ENCODE assay signal across 1 cellular context in genomic region chr16:85656351-85657266, GRCh38.
TF ChIP-seq lines count a peak whose summit lies in the region.

No MANE protein-coding gene starts in this region.

TF ChIP-seq in H1, 55 proteins besides CTCF, POLR2A, EP300 and RAD21:
- TF ChIP-seq ATF2 (IDR thresholded peaks at IDR 0.05; ENCODE audit: low read length) (no peak), KDM4A (IDR thresholded peaks at IDR 0.05; ENCODE audit: low read depth, low read length, severe bottlenecking) (no peak), POU5F1 (IDR thresholded peaks at IDR 0.05; ENCODE audit: low read depth, low read length) (no peak), GTF2F1 (IDR thresholded peaks at IDR 0.05; ENCODE audit: borderline replicate concordance, low read depth, low read length) (no peak), SRF (IDR thresholded peaks at IDR 0.05; ENCODE audit: low read depth, low read length) (no peak), NRF1 (IDR thresholded peaks at IDR 0.05; ENCODE audit: low read depth, low read length) (no peak), BACH1 (IDR thresholded peaks at IDR 0.05; ENCODE audit: low read length) (no peak), JUN (IDR thresholded peaks at IDR 0.05; ENCODE audit: low read depth, low read length) (no peak), SUZ12 (IDR thresholded peaks at IDR 0.05; ENCODE audit: low read length) (no peak), BRCA1 (IDR thresholded peaks at IDR 0.05; ENCODE audit: low read depth, low read length) (no peak)
